In genomic region chr20:32207211-32207625, GRCh38 we compare ENCODE assay signal across 8 cellular contexts. TPM values are rescaled to one million over a fixed set of nuclear protein-coding genes. Genes with fewer than 3 reads are reported as not detected.
DNase-seq lines count a peak whose midpoint lies in the region; ATAC-seq lines count a peak whose summit lies in the region.

No MANE protein-coding gene starts in this region.

- DNase-seq in T-helper 2 cell treated with Interferon-gamma antibody and Interleukin-4, amounts not matched to agents 5 μg/mL and 100 μg/mL, for 36 hours (ENCODE audit: low spot score) = no peak
- DNase-seq in T-helper 2 cell (no peak), NCI-H1105 treated with DMSO at 0.1 percent for 48 hours (lab: John Stamatoyannopoulos, UW) (no peak), germinal center (ENCODE audit: low spot score) (no peak)
- no peak for DNase-seq in activated T-helper 1 cell treated with anti-CD3 and anti-CD28 coated beads, Interleukin-12 subunit alpha, Interleukin-12 subunit beta, Interleukin-2, Interleukin-4 antibody, amounts not matched to agents 30 ng/mL and 10 ng/mL and 1 ng/mL, durations not matched to agents 14 hours and 24 hours and 36 hours (ENCODE audit: low spot score)
- DNase-seq in stimulated activated naive B cell treated with anti-CD40 and anti-IgM and Interleukin-4, amounts not matched to agents 10 μg/mL and 1 μg/mL and 100 μg/mL, for 72 hours = no peak

- H3K9me3 Mint-ChIP-seq in T-helper 2 cell treated with Interferon-gamma antibody and Interleukin-4, amounts not matched to agents 5 μg/mL and 100 μg/mL, for 36 hours = no peaks in the 10 kb centered on the region
- no peaks in the 10 kb centered on the region for H3K9me3 Mint-ChIP-seq in activated T-helper 1 cell treated with anti-CD3 and anti-CD28 coated beads, Interleukin-12 subunit alpha, Interleukin-12 subunit beta, Interleukin-2, Interleukin-4 antibody, amounts not matched to agents 30 ng/mL and 10 ng/mL and 1 ng/mL, durations not matched to agents 14 hours and 24 hours and 36 hours
- no peaks in the 10 kb centered on the region for H3K9me3 Mint-ChIP-seq in stimulated activated naive B cell treated with anti-CD40 and anti-IgM and Interleukin-4, amounts not matched to agents 10 μg/mL and 1 μg/mL and 100 μg/mL, for 72 hours

- H3K27ac Mint-ChIP-seq in T-helper 2 cell treated with Interferon-gamma antibody and Interleukin-4, amounts not matched to agents 5 μg/mL and 100 μg/mL, for 36 hours = peak overlapping the region; percentile 93
- H3K27ac Mint-ChIP-seq in activated T-helper 1 cell treated with anti-CD3 and anti-CD28 coated beads, Interleukin-12 subunit alpha, Interleukin-12 subunit beta, Interleukin-2, Interleukin-4 antibody, amounts not matched to agents 30 ng/mL and 10 ng/mL and 1 ng/mL, durations not matched to agents 14 hours and 24 hours and 36 hours = peak overlapping the region; percentile 93
- peak overlapping the region; percentile 96 for H3K27ac Mint-ChIP-seq in stimulated activated naive B cell treated with anti-CD40 and anti-IgM and Interleukin-4, amounts not matched to agents 10 μg/mL and 1 μg/mL and 100 μg/mL, for 72 hours

- peaks cover 66% of the 10 kb centered on the region for H3K4me1 Mint-ChIP-seq in T-helper 2 cell treated with Interferon-gamma antibody and Interleukin-4, amounts not matched to agents 5 μg/mL and 100 μg/mL, for 36 hours (ENCODE audit: low read depth)
- peaks cover 86% of the 10 kb centered on the region for H3K4me1 Mint-ChIP-seq in activated T-helper 1 cell treated with anti-CD3 and anti-CD28 coated beads, Interleukin-12 subunit alpha, Interleukin-12 subunit beta, Interleukin-2, Interleukin-4 antibody, amounts not matched to agents 30 ng/mL and 10 ng/mL and 1 ng/mL, durations not matched to agents 14 hours and 24 hours and 36 hours (ENCODE audit: low read depth)
- peaks cover 59 to 90% of the 10 kb centered on the region in 2 donors for H3K4me1 Mint-ChIP-seq in stimulated activated naive B cell treated with anti-CD40 and anti-IgM and Interleukin-4, amounts not matched to agents 10 μg/mL and 1 μg/mL and 100 μg/mL, for 72 hours

- H3K36me3 Mint-ChIP-seq in T-helper 2 cell treated with Interferon-gamma antibody and Interleukin-4, amounts not matched to agents 5 μg/mL and 100 μg/mL, for 36 hours (ENCODE audit: low read depth) = peaks cover 33% of the 10 kb centered on the region
- H3K36me3 Mint-ChIP-seq in activated T-helper 1 cell treated with anti-CD3 and anti-CD28 coated beads, Interleukin-12 subunit alpha, Interleukin-12 subunit beta, Interleukin-2, Interleukin-4 antibody, amounts not matched to agents 30 ng/mL and 10 ng/mL and 1 ng/mL, durations not matched to agents 14 hours and 24 hours and 36 hours (ENCODE audit: low read depth) = peaks cover 73% of the 10 kb centered on the region
- H3K36me3 Mint-ChIP-seq in stimulated activated naive B cell treated with anti-CD40 and anti-IgM and Interleukin-4, amounts not matched to agents 10 μg/mL and 1 μg/mL and 100 μg/mL, for 72 hours = peaks cover 22 to 56% of the 10 kb centered on the region in 2 donors

- no peaks in the 10 kb centered on the region for H3K9me3 ChIP-seq in iPS-18c (ENCODE audit: control insufficient read depth, insufficient read depth, low read length)

- peak; percentile 8 for ATAC-seq in HG03064 (IDR thresholded peaks at IDR 0.05; ENCODE audit: low read depth, unreplicated experiment)
- peak; percentile 8 to 10 for ATAC-seq in stimulated activated naive B cell treated with anti-CD40 and anti-IgM and Interleukin-4, amounts not matched to agents 10 μg/mL and 1 μg/mL and 100 μg/mL, for 72 hours (replicated peaks)

- intact Hi-C loops in activated T-helper 1 cell treated with anti-CD3 and anti-CD28 coated beads, Interleukin-12 subunit alpha, Interleukin-12 subunit beta, Interleukin-2, Interleukin-4 antibody, amounts not matched to agents 30 ng/mL and 10 ng/mL and 1 ng/mL, durations not matched to agents 14 hours and 24 hours and 36 hours (cut with micrococcal nuclease) = loop anchor here (1.0 to 10.0 kb wide), 9 partner anchors 25 to 1905 kb away; partner anchors contain the start of genes ASXL1, EIF2S2, KIF3B and PDRG1

- H3K27me3 Mint-ChIP-seq in T-helper 2 cell treated with Interferon-gamma antibody and Interleukin-4, amounts not matched to agents 5 μg/mL and 100 μg/mL, for 36 hours (ENCODE audit: low read depth) = no peaks in the 10 kb centered on the region
- no peaks in the 10 kb centered on the region for H3K27me3 Mint-ChIP-seq in activated T-helper 1 cell treated with anti-CD3 and anti-CD28 coated beads, Interleukin-12 subunit alpha, Interleukin-12 subunit beta, Interleukin-2, Interleukin-4 antibody, amounts not matched to agents 30 ng/mL and 10 ng/mL and 1 ng/mL, durations not matched to agents 14 hours and 24 hours and 36 hours (ENCODE audit: insufficient read depth)
- H3K27me3 Mint-ChIP-seq in stimulated activated naive B cell treated with anti-CD40 and anti-IgM and Interleukin-4, amounts not matched to agents 10 μg/mL and 1 μg/mL and 100 μg/mL, for 72 hours = no peaks in the 10 kb centered on the region

- peak overlapping the region; percentile 98 for H3K4me3 Mint-ChIP-seq in T-helper 2 cell treated with Interferon-gamma antibody and Interleukin-4, amounts not matched to agents 5 μg/mL and 100 μg/mL, for 36 hours
- H3K4me3 Mint-ChIP-seq in activated T-helper 1 cell treated with anti-CD3 and anti-CD28 coated beads, Interleukin-12 subunit alpha, Interleukin-12 subunit beta, Interleukin-2, Interleukin-4 antibody, amounts not matched to agents 30 ng/mL and 10 ng/mL and 1 ng/mL, durations not matched to agents 14 hours and 24 hours and 36 hours = peak overlapping the region; percentile 100
- H3K4me3 Mint-ChIP-seq in stimulated activated naive B cell treated with anti-CD40 and anti-IgM and Interleukin-4, amounts not matched to agents 10 μg/mL and 1 μg/mL and 100 μg/mL, for 72 hours = peak overlapping the region; percentile 96 to 97

- H3K4me3 ChIP-seq in iPS-18c (ENCODE audit: insufficient read depth, low read depth, low read length) = peak overlapping the region; percentile 93

RNA-seq across cellular contexts. Expression of gene PLAGL2, which starts 0.3 kb away (rescaled TPM):
- 123 and 126 TPM in 2 replicates for total RNA-seq in activated T-helper 1 cell treated with anti-CD3 and anti-CD28 coated beads, Interleukin-12 subunit alpha, Interleukin-12 subunit beta, Interleukin-2, Interleukin-4 antibody, amounts not matched to agents 30 ng/mL and 10 ng/mL and 1 ng/mL, durations not matched to agents 14 hours and 24 hours and 36 hours

RNA-seq across cellular contexts. Expression of gene POFUT1, which starts 0.5 kb away (rescaled TPM):
- total RNA-seq in activated T-helper 1 cell treated with anti-CD3 and anti-CD28 coated beads, Interleukin-12 subunit alpha, Interleukin-12 subunit beta, Interleukin-2, Interleukin-4 antibody, amounts not matched to agents 30 ng/mL and 10 ng/mL and 1 ng/mL, durations not matched to agents 14 hours and 24 hours and 36 hours = 69.0 and 73.0 TPM in 2 replicates
